ENCODE assay signal across 15 cellular contexts in genomic region chr1:218464871-218465270, GRCh38.
"Had no signal": no experiment of that assay in that cellular context is flagged by ENCODE, and none has a peak within 500 bp of the region (broad histone marks: within the 10 kb centered on the region; RNA-seq: fewer than 3 reads in every experiment).

No MANE protein-coding gene starts in this region.

- H3K4me1 Mint-ChIP-seq: activated CD4-positive, alpha-beta memory T cell treated with anti-CD3 and anti-CD28 coated beads, Interleukin-2, amount 10 ng/mL, durations not matched to agents 7 days and 5 days; T-cell had no signal

- H3K4me3 ChIP-seq: pancreas, skin epidermis, stomach, thyroid gland, vagina had no signal

- H3K9me3 ChIP-seq: pancreas, stomach, thyroid gland, vagina had no signal

- DNase-seq: activated CD4-positive, alpha-beta memory T cell treated with anti-CD3 and anti-CD28 coated beads, Interleukin-2, amount 10 ng/mL, durations not matched to agents 7 days and 5 days; activated CD8-positive, alpha-beta memory T cell treated with anti-CD3 and anti-CD28 coated beads, Interleukin-2, amount 50 U/mL, for 4 hours; activated naive CD4-positive, alpha-beta T cell; central memory CD4-positive, alpha-beta T cell; foreskin melanocyte; kidney; pancreas; stomach; T-cell; T1000; thyroid gland had no signal

- H3K9me3 Mint-ChIP-seq: activated CD4-positive, alpha-beta memory T cell treated with anti-CD3 and anti-CD28 coated beads, Interleukin-2, amount 10 ng/mL, durations not matched to agents 7 days and 5 days; neural crest cell; T-cell had no signal

- H3K36me3 Mint-ChIP-seq: T-cell had no signal

- H3K27ac ChIP-seq: vagina, VCaP had no signal

- H3K27ac Mint-ChIP-seq: activated CD4-positive, alpha-beta memory T cell treated with anti-CD3 and anti-CD28 coated beads, Interleukin-2, amount 10 ng/mL, durations not matched to agents 7 days and 5 days; T-cell had no signal

- FAIRE-seq: kidney, pancreas had no signal

- H3K27me3 ChIP-seq: pancreas, stomach, thyroid gland, vagina had no signal

- H3K27me3 Mint-ChIP-seq: activated CD4-positive, alpha-beta memory T cell treated with anti-CD3 and anti-CD28 coated beads, Interleukin-2, amount 10 ng/mL, durations not matched to agents 7 days and 5 days had no signal

- H3K36me3 ChIP-seq: pancreas, stomach, thyroid gland, vagina had no signal

- ATAC-seq: pancreas, T-cell had no signal

- H3K4me3 Mint-ChIP-seq: activated CD4-positive, alpha-beta memory T cell treated with anti-CD3 and anti-CD28 coated beads, Interleukin-2, amount 10 ng/mL, durations not matched to agents 7 days and 5 days; neural crest cell; T-cell had no signal
